8 cellular contexts compared by ENCODE assay signal in the genomic region with DNA sequence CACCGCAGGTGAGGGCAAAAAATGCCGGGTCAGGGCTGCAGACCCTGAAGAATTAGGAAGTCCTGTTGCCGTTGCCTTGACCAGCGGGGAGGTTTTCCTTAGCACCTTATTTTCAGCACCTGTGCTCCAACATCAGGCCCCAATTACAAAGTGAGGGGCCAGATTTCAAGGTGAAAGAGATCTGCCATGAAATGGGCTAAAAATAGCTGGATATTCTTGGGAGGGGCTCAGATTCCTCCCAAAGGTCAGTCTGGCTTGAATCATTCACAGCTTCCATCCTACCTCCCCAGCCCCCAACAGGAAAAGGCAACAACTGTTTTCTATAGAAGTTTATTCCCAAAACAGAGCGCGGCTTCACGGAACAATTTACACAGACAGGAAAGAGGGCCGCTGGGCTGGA. TPM values are rescaled to one million over a fixed set of nuclear protein-coding genes. Genes with fewer than 3 reads are reported as not detected.
A peak's percentile ranks its signal among the peaks of the same experiment; 100 is the strongest.
DNase-seq lines count a peak whose midpoint lies in the region; ATAC-seq and TF ChIP-seq lines count a peak whose summit lies in the region.

No MANE protein-coding gene starts in this region.

- H3K9ac ChIP-seq in muscle layer of colon (ENCODE audit: low read length): peak overlapping the region; percentile 41

- H3K27ac ChIP-seq in A673 (ENCODE audit: low read depth, low read length, poor library complexity, severe bottlenecking) (peak overlapping the region; percentile 47), muscle layer of colon (ENCODE audit: low read depth, low read length) (peak overlapping the region; percentile 74)

- POLR2A ChIA-PET in A673 (lab: Charles Lee; ENCODE audit: low non-redundant PET): no interaction called here

- CTCF ChIA-PET in A673 (lab: Charles Lee): no interaction called here

- H3K4me3 ChIP-seq in A673 (ENCODE audit: low read depth, low read length, poor library complexity, severe bottlenecking) (peak overlapping the region; percentile 70), choroid plexus epithelial cell (ENCODE audit: low read depth, low read length) (peak overlapping the region; percentile 96), muscle layer of colon (ENCODE audit: low read depth in 1 of 2, low read length in 2 of 2) (peak overlapping the region; percentile 84 to 96)
- peak overlapping the region; percentile 76; the same call in 1 of the 2 replicates for H3K4me3 ChIP-seq in Jurkat, Clone E6-1 (ENCODE audit: low read length)

- no TSS peak for BruUV-seq in A673 (replicated peaks; lab: Mats Ljungman, UMichigan)

- TF ChIP-seq CTCF in A673 (conservative IDR thresholded peaks at IDR 0.05; ENCODE audit: low read depth, low read length) (no peak), choroid plexus epithelial cell (conservative IDR thresholded peaks at IDR 0.05; ENCODE audit: low read depth, low read length) (no peak)

- H3K9me3 ChIP-seq in A673 (ENCODE audit: low read depth, low read length, poor library complexity, severe bottlenecking): no peaks in the 10 kb centered on the region
- no peaks in the 10 kb centered on the region for H3K9me3 ChIP-seq in muscle layer of colon (ENCODE audit: low read length)

- H3K36me3 ChIP-seq in A673 (ENCODE audit: insufficient read depth, low read length, poor library complexity, severe bottlenecking): no peaks in the 10 kb centered on the region
- peaks cover 14% of the 10 kb centered on the region for H3K36me3 ChIP-seq in muscle layer of colon (ENCODE audit: insufficient read depth, low read length)

- ATAC-seq in HG03139 (IDR thresholded peaks at IDR 0.05; ENCODE audit: unreplicated experiment) (no peak), GM21423 (IDR thresholded peaks at IDR 0.05; ENCODE audit: unreplicated experiment) (no peak)

- DNase-seq in A673 (ENCODE audit: low spot score) (no peak), choroid plexus epithelial cell (ENCODE audit: low read depth) (no peak), COR-L47 (lab: John Stamatoyannopoulos, UW) (no peak), NCI-H2081 treated with DMSO at 0.1 percent for 48 hours (lab: John Stamatoyannopoulos, UW) (no peak)
- no peak for DNase-seq in Jurkat, Clone E6-1 (ENCODE audit: low read depth, low spot score)

- intact Hi-C loops in A673 (cut with micrococcal nuclease; ENCODE audit: unreplicated experiment): no loop called here

- no peaks in the 10 kb centered on the region for H3K4me1 ChIP-seq in A673 (ENCODE audit: insufficient read depth, low read length, poor library complexity, severe bottlenecking)
- H3K4me1 ChIP-seq in muscle layer of colon (ENCODE audit: insufficient read depth, low read length): peaks cover 18% of the 10 kb centered on the region

- H3K27me3 ChIP-seq in A673 (replicated peaks; ENCODE audit: insufficient read depth, low read depth, low read length, poor library complexity) (no peaks in the 10 kb centered on the region), muscle layer of colon (ENCODE audit: control insufficient read depth in 1 of 2, insufficient read depth in 2 of 2, low read length in 2 of 2) (no peaks in the 10 kb centered on the region)

RNA-seq across cellular contexts. Expression of a gene that starts 0.9 kb away (rescaled TPM):
- 11.8 and 12.6 TPM in 2 replicates for total RNA-seq in A673 (2021)
- polyA plus RNA-seq in Jurkat, Clone E6-1 (2012; ENCODE audit: insufficient read depth, insufficient read length): 38.6 TPM

RNA-seq across cellular contexts. Expression of a gene that starts 14.6 kb away (rescaled TPM):
- total RNA-seq in A673 (2021): 0.50 TPM in 1 of 2 replicates, not detected in the other
- not detected for polyA plus RNA-seq in Jurkat, Clone E6-1 (2012; ENCODE audit: insufficient read depth, insufficient read length)

RNA-seq across cellular contexts. Expression of a gene that starts 26.5 kb away (rescaled TPM):
- 1.2 and 2.1 TPM in 2 replicates for total RNA-seq in A673 (2021)
- 12.6 TPM for polyA plus RNA-seq in Jurkat, Clone E6-1 (2012; ENCODE audit: insufficient read depth, insufficient read length)

RNA-seq across cellular contexts. Expression of a gene that starts 26.7 kb away (rescaled TPM):
- total RNA-seq in A673 (2021): 189 and 215 TPM in 2 replicates
- 481 TPM for polyA plus RNA-seq in Jurkat, Clone E6-1 (2012; ENCODE audit: insufficient read depth, insufficient read length)

RNA-seq across cellular contexts. Expression of a gene that starts 41.0 kb away (rescaled TPM):
- total RNA-seq in A673 (2021): 16.4 and 24.8 TPM in 2 replicates
- 2.8 TPM for polyA plus RNA-seq in Jurkat, Clone E6-1 (2012; ENCODE audit: insufficient read depth, insufficient read length)
